In genomic region chr4:38583102-38583501, GRCh38 we compare ENCODE assay signal across 15 cellular contexts.
DNase-seq lines count a peak whose midpoint lies in the region; ATAC-seq and TF ChIP-seq lines count a peak whose summit lies in the region.
"Had no signal": no experiment of that assay in that cellular context is flagged by ENCODE, and none has a peak within 500 bp of the region (broad histone marks: within the 10 kb centered on the region; RNA-seq: fewer than 3 reads in every experiment).

No MANE protein-coding gene starts in this region.

- no peaks in the 10 kb centered on the region for H3K27me3 ChIP-seq in left lung
- H3K27me3 ChIP-seq: gastrocnemius medialis had no signal

- H3K4me1 ChIP-seq in left lung, result peaks cover 0 to 9% of the 10 kb centered on the region in 2 donors
- H3K4me1 ChIP-seq: gastrocnemius medialis, prostate gland had no signal

- H3K27ac ChIP-seq in VCaP (peak overlapping the region; percentile 74; the same call in 1 of the 2 replicates), left lung (no peak overlapping the region)
- H3K27ac ChIP-seq: gastrocnemius medialis, prostate gland had no signal

- H3K9me3 ChIP-seq in left lung, result no peaks in the 10 kb centered on the region
- H3K9me3 ChIP-seq: gastrocnemius medialis, prostate gland had no signal

- H3K36me3 ChIP-seq in left lung, result no peaks in the 10 kb centered on the region
- H3K36me3 ChIP-seq: gastrocnemius medialis, prostate gland had no signal

- DNase-seq in activated T-cell treated with anti-CD3 and anti-CD28 coated beads for 48 hours (ENCODE audit: low read depth) (peak; percentile 15), activated T-cell treated with anti-CD3 and anti-CD28 coated beads for 4 hours (no peak), left lung (no peak), anterior cingulate cortex (lab: John Stamatoyannopoulos, UW) (no peak)
- DNase-seq in stimulated activated CD8-positive, alpha-beta memory T cell treated with anti-CD3 and anti-CD28 coated beads, Interleukin-7, amount 100 ng/mL, for 4 hours (ENCODE audit: low read depth in 2 of 2), result peak; percentile 10 to 17
- no peak for DNase-seq in effector CD4-positive, alpha-beta T cell
- DNase-seq: activated CD8-positive, alpha-beta memory T cell treated with anti-CD3 and anti-CD28 coated beads, Interleukin-2, amount 10 ng/mL, durations not matched to agents 7 days and 5 days; AML-193; gastrocnemius medialis; NCI-H2171 treated with DMSO at 0.1 percent for 48 hours; Right ventricle myocardium superior had no signal

- TF ChIP-seq CTCF in VCaP (conservative IDR thresholded peaks at IDR 0.05), result no peak
- TF ChIP-seq CTCF in left lung (IDR thresholded peaks at IDR 0.05), result no peak

- peak; percentile 33 for ATAC-seq in left lung
- no peak for ATAC-seq in GM21381 (IDR thresholded peaks at IDR 0.05; ENCODE audit: unreplicated experiment)
- ATAC-seq: activated CD8-positive, alpha-beta memory T cell treated with anti-CD3 and anti-CD28 coated beads, Interleukin-2, amount 10 ng/mL, durations not matched to agents 7 days and 5 days; gastrocnemius medialis; GM23338 had no signal

- intact Hi-C loops in left lung (cut with DNase I), result no loop called here

- no peak overlapping the region for H3K4me3 ChIP-seq in left lung
- H3K4me3 ChIP-seq: gastrocnemius medialis, GM23338, prostate gland had no signal

Comparison
In these comparisons a context has a peak if more than half of its experiments do, and no peak if none do; other contexts are left out.
1. DNase-seq: peak in activated T-cell treated with anti-CD3 and anti-CD28 coated beads for 48 hours (single experiment) and stimulated activated CD8-positive, alpha-beta memory T cell treated with anti-CD3 and anti-CD28 coated beads, Interleukin-7, amount 100 ng/mL, for 4 hours (2 of 2); none in activated T-cell treated with anti-CD3 and anti-CD28 coated beads for 4 hours (single experiment), left lung (0 of 2), effector CD4-positive, alpha-beta T cell (single experiment) and anterior cingulate cortex (0 of 58).